ENCODE assay signal across 1 cellular context in the genomic region with DNA sequence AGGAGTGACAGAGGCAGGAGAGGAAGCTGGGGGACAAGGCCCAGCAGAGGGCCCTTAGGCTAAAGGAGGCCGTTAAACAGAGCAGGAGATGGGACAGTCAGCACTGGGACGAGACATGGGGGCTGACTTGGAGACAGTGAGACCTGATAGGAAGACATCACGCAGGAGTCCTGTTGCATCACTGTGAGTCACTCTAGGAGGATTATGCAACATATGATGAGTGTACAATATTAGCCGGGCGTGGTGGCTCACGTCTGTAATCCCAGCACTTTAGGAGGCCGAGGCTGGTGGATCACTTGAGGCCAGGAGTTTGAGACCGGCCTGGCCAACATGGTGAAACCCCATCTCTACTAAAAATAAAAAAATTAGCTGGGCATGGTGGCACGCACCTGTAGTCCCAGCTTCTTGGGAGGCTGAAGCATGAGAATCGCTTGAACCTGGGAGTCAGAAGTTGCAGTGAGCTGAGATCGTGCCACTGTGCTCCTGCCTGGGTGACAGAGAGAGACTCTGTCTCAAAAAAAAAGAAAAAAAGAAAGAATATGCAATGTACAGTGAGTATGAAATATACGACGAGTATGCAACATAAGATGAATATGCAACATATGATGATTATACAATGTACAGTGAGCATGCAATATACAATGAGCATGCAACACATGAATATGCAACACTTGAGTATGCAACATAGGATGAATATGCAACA.
TF ChIP-seq lines count a peak whose summit lies in the region.
"Not testable (repeated sequence)": the region's sequence is repeated elsewhere in the genome, so short reads cannot be mapped to it uniquely, and the experiment has no call there.

No MANE protein-coding gene starts in this region.

TF ChIP-seq in K562, 482 proteins besides CTCF, POLR2A, EP300 and RAD21 (continued from another document and continues in another):
- TF ChIP-seq, protein P1, sequence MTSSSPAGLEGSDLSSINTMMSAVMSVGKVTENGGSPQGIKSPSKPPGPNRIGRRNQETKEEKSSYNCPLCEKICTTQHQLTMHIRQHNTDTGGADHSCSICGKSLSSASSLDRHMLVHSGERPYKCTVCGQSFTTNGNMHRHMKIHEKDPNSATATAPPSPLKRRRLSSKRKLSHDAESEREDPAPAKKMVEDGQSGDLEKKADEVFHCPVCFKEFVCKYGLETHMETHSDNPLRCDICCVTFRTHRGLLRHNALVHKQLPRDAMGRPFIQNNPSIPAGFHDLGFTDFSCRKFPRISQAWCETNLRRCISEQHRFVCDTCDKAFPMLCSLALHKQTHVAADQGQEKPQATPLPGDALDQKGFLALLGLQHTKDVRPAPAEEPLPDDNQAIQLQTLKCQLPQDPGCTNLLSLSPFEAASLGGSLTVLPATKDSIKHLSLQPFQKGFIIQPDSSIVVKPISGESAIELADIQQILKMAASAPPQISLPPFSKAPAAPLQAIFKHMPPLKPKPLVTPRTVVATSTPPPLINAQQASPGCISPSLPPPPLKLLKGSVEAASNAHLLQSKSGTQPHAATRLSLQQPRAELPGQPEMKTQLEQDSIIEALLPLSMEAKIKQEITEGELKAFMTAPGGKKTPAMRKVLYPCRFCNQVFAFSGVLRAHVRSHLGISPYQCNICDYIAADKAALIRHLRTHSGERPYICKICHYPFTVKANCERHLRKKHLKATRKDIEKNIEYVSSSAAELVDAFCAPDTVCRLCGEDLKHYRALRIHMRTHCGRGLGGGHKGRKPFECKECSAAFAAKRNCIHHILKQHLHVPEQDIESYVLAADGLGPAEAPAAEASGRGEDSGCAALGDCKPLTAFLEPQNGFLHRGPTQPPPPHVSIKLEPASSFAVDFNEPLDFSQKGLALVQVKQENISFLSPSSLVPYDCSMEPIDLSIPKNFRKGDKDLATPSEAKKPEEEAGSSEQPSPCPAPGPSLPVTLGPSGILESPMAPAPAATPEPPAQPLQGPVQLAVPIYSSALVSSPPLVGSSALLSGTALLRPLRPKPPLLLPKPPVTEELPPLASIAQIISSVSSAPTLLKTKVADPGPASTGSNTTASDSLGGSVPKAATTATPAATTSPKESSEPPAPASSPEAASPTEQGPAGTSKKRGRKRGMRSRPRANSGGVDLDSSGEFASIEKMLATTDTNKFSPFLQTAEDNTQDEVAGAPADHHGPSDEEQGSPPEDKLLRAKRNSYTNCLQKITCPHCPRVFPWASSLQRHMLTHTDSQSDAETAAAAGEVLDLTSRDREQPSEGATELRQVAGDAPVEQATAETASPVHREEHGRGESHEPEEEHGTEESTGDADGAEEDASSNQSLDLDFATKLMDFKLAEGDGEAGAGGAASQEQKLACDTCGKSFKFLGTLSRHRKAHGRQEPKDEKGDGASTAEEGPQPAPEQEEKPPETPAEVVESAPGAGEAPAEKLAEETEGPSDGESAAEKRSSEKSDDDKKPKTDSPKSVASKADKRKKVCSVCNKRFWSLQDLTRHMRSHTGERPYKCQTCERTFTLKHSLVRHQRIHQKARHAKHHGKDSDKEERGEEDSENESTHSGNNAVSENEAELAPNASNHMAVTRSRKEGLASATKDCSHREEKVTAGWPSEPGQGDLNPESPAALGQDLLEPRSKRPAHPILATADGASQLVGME (CRISPR knock-in tag; IDR thresholded peaks at IDR 0.05), result 0 out of 2 replicates have a peak, but pooled peaks have one; percentile 24
- TF ChIP-seq BACH1 (tag; IDR thresholded peaks at IDR 0.05) (0 out of 2 replicates have a peak, but pooled peaks have one; percentile 17), C11orf30 (IDR thresholded peaks at IDR 0.05; ENCODE audit: low read depth) (peak; percentile 96), NR2C2 (CRISPR knock-in tag; IDR thresholded peaks at IDR 0.05) (0 out of 2 replicates have a peak, but pooled peaks have one; percentile 16), NR2C2 (tag; IDR thresholded peaks at IDR 0.05) (peak; percentile 39; the same call in 1 of the 2 replicates), TBL1XR1 (IDR thresholded peaks at IDR 0.05; ENCODE audit: low read length in 2 of 2) (peak in 1 of 2 experiments; percentile 92; a peak in 2 of 4 replicates), TRIM24 (IDR thresholded peaks at IDR 0.05) (peak; percentile 97 to 98), NR4A1 (tag; IDR thresholded peaks at IDR 0.05) (peak; percentile 60; the same call in 1 of the 2 replicates), CREM (IDR thresholded peaks at IDR 0.05; ENCODE audit: low read depth) (peak; percentile 95), CEBPB (tag; IDR thresholded peaks at IDR 0.05) (peak; percentile 100), KLF6 (CRISPR knock-in tag; IDR thresholded peaks at IDR 0.05; ENCODE audit: borderline replicate concordance) (0 out of 2 replicates have a peak, but pooled peaks have one; percentile 40), KDM1A (IDR thresholded peaks at IDR 0.05) (peak; percentile 47 to 57; a peak in 3 of 4 replicates), MAZ (CRISPR knock-in tag; conservative IDR thresholded peaks at IDR 0.05 in 1 of 2, IDR thresholded peaks at IDR 0.05 in 1 of 2) (peak; percentile 36 to 71; a peak in 3 of 4 replicates), PHF21A (IDR thresholded peaks at IDR 0.05; ENCODE audit: borderline replicate concordance, low read depth) (peak; percentile 62; the same call in 1 of the 2 replicates), RNF2 (IDR thresholded peaks at IDR 0.05) (peak; percentile 72), SP1 (CRISPR knock-in tag; IDR thresholded peaks at IDR 0.05) (peak; percentile 45; the same call in 1 of the 2 replicates), JUN (IDR thresholded peaks at IDR 0.05; ENCODE audit: borderline replicate concordance, low read depth, low read length) (peak; percentile 99), JUN (CRISPR knock-in tag; IDR thresholded peaks at IDR 0.05; ENCODE audit: borderline replicate concordance) (peak; percentile 98), FOXK2 (conservative IDR thresholded peaks at IDR 0.05 in 1 of 2, IDR thresholded peaks at IDR 0.05 in 1 of 2; ENCODE audit: low read depth in 2 of 2) (peak in 1 of 2 experiments; percentile 46; a peak in 2 of 4 replicates), NBN (IDR thresholded peaks at IDR 0.05; ENCODE audit: low read depth) (peak; percentile 81; the same call in 1 of the 2 replicates), TOE1 (IDR thresholded peaks at IDR 0.05; ENCODE audit: borderline replicate concordance) (0 out of 2 replicates have a peak, but pooled peaks have one; percentile 27), TOE1 (CRISPR knock-in tag; IDR thresholded peaks at IDR 0.05; ENCODE audit: borderline replicate concordance, low read depth) (peak; percentile 48; the same call in 1 of the 2 replicates), ZNF583 (CRISPR knock-in tag; IDR thresholded peaks at IDR 0.05) (0 out of 2 replicates have a peak, but pooled peaks have one; percentile 31), ARNT (IDR thresholded peaks at IDR 0.05) (peak in 1 of 2 experiments; percentile 81; a peak in 2 of 4 replicates), TARDBP (IDR thresholded peaks at IDR 0.05) (peak; percentile 35; the same call in 1 of the 2 replicates), MAFG (tag; conservative IDR thresholded peaks at IDR 0.05) (peak; percentile 93), DPF2 (IDR thresholded peaks at IDR 0.05) (peak; percentile 96), HDAC2 (IDR thresholded peaks at IDR 0.05) (peak; percentile 93), ZEB2 (IDR thresholded peaks at IDR 0.05) (peak; percentile 85), MYNN (IDR thresholded peaks at IDR 0.05) (peak; percentile 74), CEBPG (CRISPR knock-in tag; IDR thresholded peaks at IDR 0.05) (peak; percentile 100), CEBPG (tag; conservative IDR thresholded peaks at IDR 0.05 in 1 of 2, IDR thresholded peaks at IDR 0.05 in 1 of 2) (peak; percentile 100), ZNF316 (IDR thresholded peaks at IDR 0.05) (peak; percentile 96), POLR3A (IDR thresholded peaks at IDR 0.05; ENCODE audit: borderline replicate concordance, extremely low read depth, insufficient read depth, insufficient read length) (peak; percentile 16)
- TF ChIP-seq, protein P2, sequence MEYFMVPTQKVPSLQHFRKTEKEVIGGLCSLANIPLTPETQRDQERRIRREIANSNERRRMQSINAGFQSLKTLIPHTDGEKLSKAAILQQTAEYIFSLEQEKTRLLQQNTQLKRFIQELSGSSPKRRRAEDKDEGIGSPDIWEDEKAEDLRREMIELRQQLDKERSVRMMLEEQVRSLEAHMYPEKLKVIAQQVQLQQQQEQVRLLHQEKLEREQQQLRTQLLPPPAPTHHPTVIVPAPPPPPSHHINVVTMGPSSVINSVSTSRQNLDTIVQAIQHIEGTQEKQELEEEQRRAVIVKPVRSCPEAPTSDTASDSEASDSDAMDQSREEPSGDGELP (CRISPR knock-in tag; IDR thresholded peaks at IDR 0.05; ENCODE audit: borderline replicate concordance), result peak; percentile 74; the same call in 1 of the 2 replicates
- TF ChIP-seq, protein P3, sequence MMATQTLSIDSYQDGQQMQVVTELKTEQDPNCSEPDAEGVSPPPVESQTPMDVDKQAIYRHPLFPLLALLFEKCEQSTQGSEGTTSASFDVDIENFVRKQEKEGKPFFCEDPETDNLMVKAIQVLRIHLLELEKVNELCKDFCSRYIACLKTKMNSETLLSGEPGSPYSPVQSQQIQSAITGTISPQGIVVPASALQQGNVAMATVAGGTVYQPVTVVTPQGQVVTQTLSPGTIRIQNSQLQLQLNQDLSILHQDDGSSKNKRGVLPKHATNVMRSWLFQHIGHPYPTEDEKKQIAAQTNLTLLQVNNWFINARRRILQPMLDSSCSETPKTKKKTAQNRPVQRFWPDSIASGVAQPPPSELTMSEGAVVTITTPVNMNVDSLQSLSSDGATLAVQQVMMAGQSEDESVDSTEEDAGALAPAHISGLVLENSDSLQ (IDR thresholded peaks at IDR 0.05), result peak; percentile 74
- TF ChIP-seq NR4A1, MYNN (CRISPR knock-in tag; IDR thresholded peaks at IDR 0.05): not testable (repeated sequence)
- TF ChIP-seq, protein P4, sequence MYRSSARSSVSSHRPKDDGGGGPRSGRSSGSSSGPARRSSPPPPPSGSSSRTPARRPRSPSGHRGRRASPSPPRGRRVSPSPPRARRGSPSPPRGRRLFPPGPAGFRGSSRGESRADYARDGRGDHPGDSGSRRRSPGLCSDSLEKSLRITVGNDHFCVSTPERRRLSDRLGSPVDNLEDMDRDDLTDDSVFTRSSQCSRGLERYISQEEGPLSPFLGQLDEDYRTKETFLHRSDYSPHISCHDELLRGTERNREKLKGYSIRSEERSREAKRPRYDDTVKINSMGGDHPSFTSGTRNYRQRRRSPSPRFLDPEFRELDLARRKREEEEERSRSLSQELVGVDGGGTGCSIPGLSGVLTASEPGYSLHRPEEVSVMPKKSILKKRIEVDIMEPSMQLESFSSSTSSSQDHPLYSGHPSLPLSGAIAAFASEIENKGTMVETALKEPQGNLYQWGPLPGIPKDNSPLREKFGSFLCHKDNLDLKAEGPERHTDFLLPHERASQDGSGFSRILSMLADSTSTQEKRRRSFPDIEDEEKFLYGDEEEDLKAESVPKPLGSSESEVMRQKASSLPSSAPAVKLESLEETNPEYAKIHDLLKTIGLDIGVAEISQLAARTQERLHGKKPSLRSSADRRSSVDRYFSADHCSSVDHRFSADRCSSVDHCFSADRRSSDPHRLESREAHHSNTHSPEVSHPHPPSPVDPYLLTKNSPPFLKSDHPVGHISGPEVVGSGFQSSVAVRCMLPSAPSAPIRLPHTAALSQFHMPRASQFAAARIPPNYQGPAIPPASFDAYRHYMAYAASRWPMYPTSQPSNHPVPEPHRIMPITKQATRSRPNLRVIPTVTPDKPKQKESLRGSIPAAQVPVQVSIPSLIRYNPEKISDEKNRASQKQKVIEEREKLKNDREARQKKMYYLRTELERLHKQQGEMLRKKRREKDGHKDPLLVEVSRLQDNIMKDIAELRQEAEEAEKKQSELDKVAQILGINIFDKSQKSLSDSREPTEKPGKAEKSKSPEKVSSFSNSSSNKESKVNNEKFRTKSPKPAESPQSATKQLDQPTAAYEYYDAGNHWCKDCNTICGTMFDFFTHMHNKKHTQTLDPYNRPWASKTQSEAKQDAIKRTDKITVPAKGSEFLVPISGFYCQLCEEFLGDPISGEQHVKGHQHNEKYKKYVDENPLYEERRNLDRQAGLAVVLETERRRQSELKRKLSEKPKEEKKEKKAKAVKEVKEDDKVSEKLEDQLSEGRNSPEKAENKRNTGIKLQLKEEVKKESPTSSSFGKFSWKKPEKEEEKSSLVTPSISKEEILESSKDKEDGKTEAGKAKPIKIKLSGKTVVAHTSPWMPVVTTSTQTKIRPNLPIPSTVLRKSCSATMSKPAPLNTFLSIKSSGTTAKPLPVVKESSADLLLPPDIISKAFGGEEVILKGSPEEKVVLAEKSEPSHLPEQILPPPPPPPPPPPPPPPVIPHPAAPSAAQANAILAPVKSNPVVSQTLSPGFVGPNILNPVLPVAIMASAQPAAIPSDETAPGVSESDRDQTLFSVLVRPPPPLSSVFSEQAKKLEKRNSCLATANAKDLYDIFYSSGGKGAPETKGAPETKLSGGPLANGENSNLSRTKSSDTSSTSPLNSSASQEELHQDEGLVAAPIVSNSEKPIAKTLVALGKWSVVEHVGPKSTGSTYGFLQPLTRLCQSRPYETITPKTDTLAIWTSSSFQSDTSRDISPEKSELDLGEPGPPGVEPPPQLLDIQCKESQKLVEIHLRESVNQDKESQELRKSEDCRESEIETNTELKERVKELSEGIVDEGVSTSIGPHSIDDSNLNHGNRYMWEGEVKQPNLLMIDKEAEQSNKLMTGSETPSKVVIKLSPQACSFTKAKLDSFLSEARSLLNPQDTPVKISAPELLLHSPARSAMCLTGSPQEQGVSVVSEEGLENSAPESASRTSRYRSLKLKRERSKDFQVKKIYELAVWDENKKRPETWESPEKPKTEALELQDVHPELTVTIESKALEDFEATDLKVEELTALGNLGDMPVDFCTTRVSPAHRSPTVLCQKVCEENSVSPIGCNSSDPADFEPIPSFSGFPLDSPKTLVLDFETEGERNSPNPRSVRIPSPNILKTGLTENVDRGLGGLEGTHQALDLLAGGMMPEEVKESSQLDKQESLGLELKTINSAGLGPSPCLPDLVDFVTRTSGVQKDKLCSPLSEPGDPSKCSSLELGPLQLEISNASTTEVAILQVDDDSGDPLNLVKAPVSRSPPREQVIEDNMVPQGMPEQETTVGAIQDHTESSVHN (IDR thresholded peaks at IDR 0.05; ENCODE audit: borderline replicate concordance in 1 of 2, low read depth in 1 of 2), result peak in 1 of 2 experiments; percentile 99; a peak in 2 of 4 replicates
- TF ChIP-seq, protein P5, sequence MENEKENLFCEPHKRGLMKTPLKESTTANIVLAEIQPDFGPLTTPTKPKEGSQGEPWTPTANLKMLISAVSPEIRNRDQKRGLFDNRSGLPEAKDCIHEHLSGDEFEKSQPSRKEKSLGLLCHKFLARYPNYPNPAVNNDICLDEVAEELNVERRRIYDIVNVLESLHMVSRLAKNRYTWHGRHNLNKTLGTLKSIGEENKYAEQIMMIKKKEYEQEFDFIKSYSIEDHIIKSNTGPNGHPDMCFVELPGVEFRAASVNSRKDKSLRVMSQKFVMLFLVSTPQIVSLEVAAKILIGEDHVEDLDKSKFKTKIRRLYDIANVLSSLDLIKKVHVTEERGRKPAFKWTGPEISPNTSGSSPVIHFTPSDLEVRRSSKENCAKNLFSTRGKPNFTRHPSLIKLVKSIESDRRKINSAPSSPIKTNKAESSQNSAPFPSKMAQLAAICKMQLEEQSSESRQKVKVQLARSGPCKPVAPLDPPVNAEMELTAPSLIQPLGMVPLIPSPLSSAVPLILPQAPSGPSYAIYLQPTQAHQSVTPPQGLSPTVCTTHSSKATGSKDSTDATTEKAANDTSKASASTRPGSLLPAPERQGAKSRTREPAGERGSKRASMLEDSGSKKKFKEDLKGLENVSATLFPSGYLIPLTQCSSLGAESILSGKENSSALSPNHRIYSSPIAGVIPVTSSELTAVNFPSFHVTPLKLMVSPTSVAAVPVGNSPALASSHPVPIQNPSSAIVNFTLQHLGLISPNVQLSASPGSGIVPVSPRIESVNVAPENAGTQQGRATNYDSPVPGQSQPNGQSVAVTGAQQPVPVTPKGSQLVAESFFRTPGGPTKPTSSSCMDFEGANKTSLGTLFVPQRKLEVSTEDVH (IDR thresholded peaks at IDR 0.05; ENCODE audit: low read depth, partially characterized antibody), result peak; percentile 29
